Comparison of ENCODE assay signal across 8 cellular contexts in the genomic region with DNA sequence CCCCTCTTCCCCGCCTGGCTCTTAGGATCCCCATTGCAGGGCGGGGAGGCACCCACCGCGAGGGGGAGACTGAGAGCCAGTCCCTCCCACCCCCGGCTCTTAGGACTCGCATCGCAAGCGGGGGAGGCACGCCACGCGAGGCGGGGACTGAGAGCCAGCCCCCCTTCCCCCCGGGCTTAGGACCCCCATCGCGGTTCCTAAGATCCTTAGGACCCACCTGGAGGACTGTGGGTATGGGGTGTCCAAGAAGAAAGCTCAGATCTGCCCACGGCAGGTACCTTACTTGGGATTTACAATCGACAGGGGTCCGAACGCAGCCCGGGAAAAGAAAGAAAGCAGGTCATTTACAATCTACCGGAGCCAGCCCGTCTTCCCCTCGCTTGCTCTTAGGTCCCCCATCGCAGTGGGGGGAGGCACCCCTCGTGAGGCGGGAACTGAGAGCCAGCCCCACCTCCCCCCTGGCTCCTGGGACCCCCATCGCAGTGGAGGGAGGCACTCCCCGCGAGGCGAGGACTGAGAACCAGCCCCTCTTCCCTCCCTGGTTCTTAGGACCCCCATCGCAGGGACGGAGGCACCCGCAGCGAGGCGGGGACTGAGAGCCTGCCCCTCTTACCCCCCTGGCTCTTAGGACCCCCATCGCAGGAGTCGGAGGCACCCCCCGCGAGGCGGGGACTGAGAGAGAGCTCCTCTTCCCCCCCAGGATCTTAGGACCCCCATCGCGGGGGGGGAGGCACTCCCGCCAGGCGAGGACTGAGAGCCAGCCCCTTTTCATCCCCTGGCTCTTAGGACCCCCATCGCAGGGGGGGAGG. TPM values are rescaled to one million over a fixed set of nuclear protein-coding genes. Genes with fewer than 3 reads are reported as not detected.
DNase-seq lines count a peak whose midpoint lies in the region; ATAC-seq and TF ChIP-seq lines count a peak whose summit lies in the region.

No MANE protein-coding gene starts in this region.

- WGBS in right cardiac atrium, result 5% methylated on average over 45 of the region's 45 CpGs

- H3K27ac ChIP-seq in 22Rv1, result peak overlapping the region; percentile 8; the same call in 1 of the 2 replicates
- H3K27ac ChIP-seq in right cardiac atrium (ENCODE audit: low read length), result no peak overlapping the region

- H3K9me3 ChIP-seq in right cardiac atrium (ENCODE audit: control insufficient read depth, low read length), result no peaks in the 10 kb centered on the region

- H3K4me3 ChIP-seq in GM12875 (ENCODE audit: low read depth, low read length) (peak overlapping the region; percentile 32), right cardiac atrium (ENCODE audit: low read length) (peak overlapping the region; percentile 35), skeletal muscle cell (ENCODE audit: low read depth, low read length) (peak overlapping the region; percentile 43)

- DNase-seq in RPMI7951 (ENCODE audit: low read depth), result peak; percentile 21
- peak; percentile 75 for DNase-seq in activated naive CD4-positive, alpha-beta T cell treated with anti-CD3 and anti-CD28 coated beads, Interleukin-2, amount 50 U/mL, for 16 hours
- DNase-seq in right cardiac atrium, result peak; percentile 50 to 70 (median 70)
- no peak for DNase-seq in skeletal muscle cell (ENCODE audit: low read depth)
- DNase-seq in middle frontal gyrus (ENCODE audit: extremely low spot score, low spot score), result no peak

- no peaks in the 10 kb centered on the region for H3K27me3 ChIP-seq in right cardiac atrium (ENCODE audit: control insufficient read depth, insufficient read depth)

- ATAC-seq in HG03378 (IDR thresholded peaks at IDR 0.05; ENCODE audit: unreplicated experiment) (peak; percentile 71), right cardiac atrium (peak; percentile 77 to 78)

- TF ChIP-seq CTCF in 22Rv1 (IDR thresholded peaks at IDR 0.05) (peak; percentile 76), GM12875 (IDR thresholded peaks at IDR 0.05; ENCODE audit: borderline replicate concordance, insufficient read depth, low read depth, low read length) (peak; percentile 78)

- no peaks in the 10 kb centered on the region for H3K4me1 ChIP-seq in right cardiac atrium (ENCODE audit: control insufficient read depth, insufficient read depth, low read length)

- intact Hi-C loops in right cardiac atrium (cut with DNase I), result loop anchor here in 1 of 4 donors (10.0 kb wide), 1 partner anchor 117 kb away; no protein-coding TSS in a partner anchor

RNA-seq across cellular contexts. Expression of a gene that starts 43.7 kb away (rescaled TPM):
- 10.2 and 11.4 TPM in 2 replicates for total RNA-seq in RPMI7951 (2014; rRNA removed; shearing (Covaris generic))
- 10 to 100 TPM in 2 of 4 donors, 1 to 10 TPM in 2; 5.4 to 16.5 (median 10.9) TPM for total RNA-seq in right cardiac atrium
- 7.8 TPM for polyA plus RNA-seq in right cardiac atrium

Comparison
In these comparisons a context has a peak if more than half of its experiments do, and no peak if none do; other contexts are left out.
1. DNase-seq: peak in RPMI7951 (single experiment), activated naive CD4-positive, alpha-beta T cell treated with anti-CD3 and anti-CD28 coated beads, Interleukin-2, amount 50 U/mL, for 16 hours (single experiment) and right cardiac atrium (3 of 3); none in skeletal muscle cell (single experiment) and middle frontal gyrus (single experiment).
2. Peak in every context shown above with its lines, with median percentiles within 50 percentile points of each other: H3K4me3 ChIP-seq.